Comparison of ENCODE assay signal across 1 cellular context in the genomic region with DNA sequence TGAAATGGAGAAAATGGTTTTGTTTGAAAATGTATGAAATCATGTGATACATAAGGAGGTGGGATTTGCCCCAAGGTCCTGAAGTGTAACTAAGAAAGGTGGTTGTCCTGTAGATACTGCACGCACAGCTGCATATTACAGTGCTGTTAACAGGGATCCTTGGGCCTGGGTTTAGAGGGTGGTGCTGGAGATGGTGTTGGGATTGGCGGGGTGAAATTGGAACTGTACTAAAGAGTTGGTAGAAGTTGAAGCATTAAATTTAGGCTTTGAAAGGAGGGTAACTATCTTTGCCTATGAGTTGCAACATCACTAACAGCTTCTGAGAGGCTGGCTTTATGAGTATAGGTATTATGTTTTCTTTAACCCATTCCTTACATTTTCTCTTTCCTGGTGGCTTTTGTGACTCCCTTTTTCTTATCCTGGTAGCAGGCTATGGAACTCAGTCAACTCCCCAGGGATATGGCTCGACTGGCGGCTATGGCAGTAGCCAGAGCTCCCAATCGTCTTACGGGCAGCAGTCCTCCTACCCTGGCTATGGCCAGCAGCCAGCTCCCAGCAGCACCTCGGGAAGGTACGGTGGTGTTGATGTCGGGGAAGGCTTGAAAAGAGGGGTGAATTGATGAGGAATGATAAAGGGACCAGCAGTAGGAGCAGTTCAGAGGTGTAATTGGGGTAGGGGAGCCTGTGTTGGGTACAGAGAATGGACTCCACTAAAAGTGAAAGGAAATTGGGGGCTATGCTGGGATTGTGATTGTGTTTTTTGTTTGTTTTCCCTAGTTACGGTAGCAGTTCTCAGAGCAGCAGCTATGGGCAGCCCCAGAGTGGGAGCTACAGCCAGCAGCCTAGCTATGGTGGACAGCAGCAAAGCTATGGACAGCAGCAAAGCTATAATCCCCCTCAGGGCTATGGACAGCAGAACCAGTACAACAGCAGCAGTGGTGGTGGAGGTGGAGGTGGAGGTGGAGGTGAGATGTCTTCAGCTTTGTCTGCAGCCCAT.
TF ChIP-seq lines count a peak whose summit lies in the region.

No MANE protein-coding gene starts in this region.

TF ChIP-seq in A549, 52 proteins besides CTCF, POLR2A, EP300 and RAD21 (continued from another document):
- no peak for TF ChIP-seq KDM5A (IDR thresholded peaks at IDR 0.05)
- TF ChIP-seq, protein P1, sequence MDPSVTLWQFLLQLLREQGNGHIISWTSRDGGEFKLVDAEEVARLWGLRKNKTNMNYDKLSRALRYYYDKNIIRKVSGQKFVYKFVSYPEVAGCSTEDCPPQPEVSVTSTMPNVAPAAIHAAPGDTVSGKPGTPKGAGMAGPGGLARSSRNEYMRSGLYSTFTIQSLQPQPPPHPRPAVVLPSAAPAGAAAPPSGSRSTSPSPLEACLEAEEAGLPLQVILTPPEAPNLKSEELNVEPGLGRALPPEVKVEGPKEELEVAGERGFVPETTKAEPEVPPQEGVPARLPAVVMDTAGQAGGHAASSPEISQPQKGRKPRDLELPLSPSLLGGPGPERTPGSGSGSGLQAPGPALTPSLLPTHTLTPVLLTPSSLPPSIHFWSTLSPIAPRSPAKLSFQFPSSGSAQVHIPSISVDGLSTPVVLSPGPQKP (IDR thresholded peaks at IDR 0.05; ENCODE audit: low read depth, low read length) = no peak
- no peak for TF ChIP-seq FOSL2 (IDR thresholded peaks at IDR 0.05)
- no peak for TF ChIP-seq FOSL2 (CRISPR knock-in tag; IDR thresholded peaks at IDR 0.05)
- TF ChIP-seq MYC (IDR thresholded peaks at IDR 0.05; ENCODE audit: borderline replicate concordance, low read length) = no peak
- TF ChIP-seq CBX2 (IDR thresholded peaks at IDR 0.05; ENCODE audit: borderline replicate concordance, low read depth) = no peak
- TF ChIP-seq FOXS1 (CRISPR knock-in tag; IDR thresholded peaks at IDR 0.05) = no peak
- no peak for TF ChIP-seq POLR2AphosphoS2 (conservative IDR thresholded peaks at IDR 0.05; ENCODE audit: low read length)
- TF ChIP-seq HEYL (CRISPR knock-in tag; IDR thresholded peaks at IDR 0.05) = no peak
- no peak for TF ChIP-seq ESRRA (IDR thresholded peaks at IDR 0.05; ENCODE audit: borderline replicate concordance, low read length)
- TF ChIP-seq FOSB (CRISPR knock-in tag; IDR thresholded peaks at IDR 0.05) = no peak
- no peak for TF ChIP-seq GATA3 (IDR thresholded peaks at IDR 0.05; ENCODE audit: borderline replicate concordance)
- TF ChIP-seq TP53 (CRISPR knock-in tag; IDR thresholded peaks at IDR 0.05) = no peak
- TF ChIP-seq ZNF302 (CRISPR knock-in tag; IDR thresholded peaks at IDR 0.05) = no peak
- TF ChIP-seq, protein P2, sequence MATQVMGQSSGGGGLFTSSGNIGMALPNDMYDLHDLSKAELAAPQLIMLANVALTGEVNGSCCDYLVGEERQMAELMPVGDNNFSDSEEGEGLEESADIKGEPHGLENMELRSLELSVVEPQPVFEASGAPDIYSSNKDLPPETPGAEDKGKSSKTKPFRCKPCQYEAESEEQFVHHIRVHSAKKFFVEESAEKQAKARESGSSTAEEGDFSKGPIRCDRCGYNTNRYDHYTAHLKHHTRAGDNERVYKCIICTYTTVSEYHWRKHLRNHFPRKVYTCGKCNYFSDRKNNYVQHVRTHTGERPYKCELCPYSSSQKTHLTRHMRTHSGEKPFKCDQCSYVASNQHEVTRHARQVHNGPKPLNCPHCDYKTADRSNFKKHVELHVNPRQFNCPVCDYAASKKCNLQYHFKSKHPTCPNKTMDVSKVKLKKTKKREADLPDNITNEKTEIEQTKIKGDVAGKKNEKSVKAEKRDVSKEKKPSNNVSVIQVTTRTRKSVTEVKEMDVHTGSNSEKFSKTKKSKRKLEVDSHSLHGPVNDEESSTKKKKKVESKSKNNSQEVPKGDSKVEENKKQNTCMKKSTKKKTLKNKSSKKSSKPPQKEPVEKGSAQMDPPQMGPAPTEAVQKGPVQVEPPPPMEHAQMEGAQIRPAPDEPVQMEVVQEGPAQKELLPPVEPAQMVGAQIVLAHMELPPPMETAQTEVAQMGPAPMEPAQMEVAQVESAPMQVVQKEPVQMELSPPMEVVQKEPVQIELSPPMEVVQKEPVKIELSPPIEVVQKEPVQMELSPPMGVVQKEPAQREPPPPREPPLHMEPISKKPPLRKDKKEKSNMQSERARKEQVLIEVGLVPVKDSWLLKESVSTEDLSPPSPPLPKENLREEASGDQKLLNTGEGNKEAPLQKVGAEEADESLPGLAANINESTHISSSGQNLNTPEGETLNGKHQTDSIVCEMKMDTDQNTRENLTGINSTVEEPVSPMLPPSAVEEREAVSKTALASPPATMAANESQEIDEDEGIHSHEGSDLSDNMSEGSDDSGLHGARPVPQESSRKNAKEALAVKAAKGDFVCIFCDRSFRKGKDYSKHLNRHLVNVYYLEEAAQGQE (IDR thresholded peaks at IDR 0.05) = no peak
- no peak for TF ChIP-seq EHF (CRISPR knock-in tag; IDR thresholded peaks at IDR 0.05)
